8 cellular contexts compared by ENCODE assay signal in the genomic region with DNA sequence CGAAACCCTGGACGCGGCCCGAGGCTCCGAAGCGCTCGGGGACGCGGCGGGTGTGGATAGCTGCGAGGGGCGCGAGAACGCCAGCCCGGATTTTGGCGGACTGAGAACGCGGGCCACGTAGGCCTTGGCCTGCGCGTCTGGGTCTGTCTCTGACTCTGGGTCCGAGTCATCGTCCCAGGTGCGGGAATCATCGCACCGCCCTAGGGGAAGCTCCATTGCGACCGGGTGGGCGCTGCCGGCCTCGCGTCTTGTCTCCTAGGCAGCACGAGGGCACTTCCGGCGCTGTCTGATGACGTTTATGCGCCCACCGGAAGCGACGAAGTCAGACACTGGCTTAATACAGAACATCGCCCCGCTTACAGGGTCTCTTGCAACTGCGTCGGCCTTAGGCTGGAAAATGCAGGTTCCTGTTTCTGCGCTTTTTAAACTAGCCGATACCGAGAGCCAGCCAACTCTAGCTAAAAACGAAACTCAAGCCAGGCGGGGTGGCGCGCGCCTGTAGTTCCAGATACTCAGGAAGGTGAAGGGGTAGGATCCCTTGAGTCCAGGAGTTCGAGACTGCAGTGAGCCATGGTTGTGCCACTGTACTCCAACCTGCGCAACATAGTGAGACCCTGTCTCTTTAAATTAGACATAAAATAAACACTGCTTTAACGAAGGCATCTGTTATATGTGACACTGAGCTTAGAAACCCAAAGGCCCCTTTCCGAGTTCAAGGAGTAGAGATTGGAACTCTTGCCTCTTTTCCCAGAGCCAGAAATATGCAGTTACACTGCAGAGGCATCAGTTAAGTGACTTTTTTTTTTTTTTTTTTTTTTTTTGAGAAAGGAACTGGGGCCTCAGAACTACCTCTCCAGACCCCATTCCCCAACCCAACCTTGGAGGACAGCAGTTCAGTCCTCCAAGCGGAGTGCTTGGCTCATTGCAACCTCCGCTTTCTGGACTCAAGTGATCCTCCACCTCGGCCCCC. TPM values are rescaled to one million over a fixed set of nuclear protein-coding genes. Genes with fewer than 3 reads are reported as not detected.
DNase-seq lines count a peak whose midpoint lies in the region; ATAC-seq and TF ChIP-seq lines count a peak whose summit lies in the region.

A gene (minus strand): TSS at position 266 of the 970 bp plus-strand sequence. CDS start 50 bp downstream, at position 216.

- peaks cover 9% of the 10 kb centered on the region for H3K4me1 Mint-ChIP-seq in T-helper 17 cell

- peak within 1 kb of the TSS; percentile 77 for H3K27ac ChIP-seq in prostate gland

- 8% methylated on average over 50 of the region's 59 CpGs for WGBS in prostate gland

- peak; percentile 34 for TF ChIP-seq POLR2A in prostate gland (IDR thresholded peaks at IDR 0.05)

- peaks cover 2% of the 10 kb centered on the region for H3K36me3 Mint-ChIP-seq in T-helper 17 cell (ENCODE audit: low read depth)

- DNase-seq in GM12864 (ENCODE audit: low read depth) (peak; percentile 95), NCI-H187 (lab: John Stamatoyannopoulos, UW) (peak; percentile 75 to 88), T-helper 17 cell (peak; percentile 88 to 97 (median 89)), amygdala (lab: John Stamatoyannopoulos, UW) (peak; percentile 75 to 99 (median 92)), left ventricle myocardium superior (peak; percentile 98), prostate gland (ENCODE audit: low spot score) (peak; percentile 95), ureter (ENCODE audit: low spot score) (peak; percentile 97)

- H3K27me3 ChIP-seq in prostate gland (replicated peaks; ENCODE audit: insufficient read depth), result no peaks in the 10 kb centered on the region

- peak; percentile 2 for TF ChIP-seq CTCF in GM12864 (IDR thresholded peaks at IDR 0.05; ENCODE audit: low read depth, low read length, missing control alignments)
- TF ChIP-seq CTCF in prostate gland (IDR thresholded peaks at IDR 0.05), result peak in 1 of 4 experiments; percentile 33

- intact Hi-C loops in left ventricle myocardium superior (cut with micrococcal nuclease), result no loop called here
- intact Hi-C loops in prostate gland (cut with DNase I), result no loop called here

- H3K4me3 ChIP-seq in GM12864 (ENCODE audit: low read depth, low read length) (peak within 1 kb of the TSS; percentile 95), prostate gland (peak within 1 kb of the TSS; percentile 47 to 77)

- H3K27ac Mint-ChIP-seq in T-helper 17 cell, result peak within 1 kb of the TSS; percentile 93

- H3K4me3 Mint-ChIP-seq in T-helper 17 cell, result peak within 1 kb of the TSS; percentile 89

- ATAC-seq in HG02840 (IDR thresholded peaks at IDR 0.05; ENCODE audit: low FRiP score, unreplicated experiment) (peak; percentile 75), T-helper 17 cell (peak; percentile 93), left ventricle myocardium superior (peak; percentile 93)

- H3K27me3 Mint-ChIP-seq in T-helper 17 cell, result no peaks in the 10 kb centered on the region

- H3K36me3 ChIP-seq in prostate gland, result peaks cover 0 to 13% of the 10 kb centered on the region in 2 donors

- H3K4me1 ChIP-seq in prostate gland (replicated peaks), result peaks cover 9% of the 10 kb centered on the region

- H3K9me3 ChIP-seq in T-helper 17 cell (ENCODE audit: control insufficient read depth, low read length, poor library complexity, severe bottlenecking), result no peaks in the 10 kb centered on the region
- H3K9me3 ChIP-seq in prostate gland, result no peaks in the 10 kb centered on the region

RNA-seq across cellular contexts. Expression of the gene that starts here (rescaled TPM):
- total RNA-seq in T-helper 17 cell, result 1 to 10 TPM; 2.9 to 3.5 TPM
- 1.7 TPM for total RNA-seq in left ventricle myocardium superior
- total RNA-seq in prostate gland, result 10 to 100 TPM in 1 of 2 donors, 1 to 10 TPM in 1; 9.1 to 16.9 TPM
- 8.7 TPM for total RNA-seq in ureter

Comparison
In these comparisons a context has a peak if more than half of its experiments do, and no peak if none do; other contexts are left out.
1. Peak in every context shown above with its lines: DNase-seq, ATAC-seq, H3K4me3 ChIP-seq and H3K27ac ChIP-seq.